In the genomic region with DNA sequence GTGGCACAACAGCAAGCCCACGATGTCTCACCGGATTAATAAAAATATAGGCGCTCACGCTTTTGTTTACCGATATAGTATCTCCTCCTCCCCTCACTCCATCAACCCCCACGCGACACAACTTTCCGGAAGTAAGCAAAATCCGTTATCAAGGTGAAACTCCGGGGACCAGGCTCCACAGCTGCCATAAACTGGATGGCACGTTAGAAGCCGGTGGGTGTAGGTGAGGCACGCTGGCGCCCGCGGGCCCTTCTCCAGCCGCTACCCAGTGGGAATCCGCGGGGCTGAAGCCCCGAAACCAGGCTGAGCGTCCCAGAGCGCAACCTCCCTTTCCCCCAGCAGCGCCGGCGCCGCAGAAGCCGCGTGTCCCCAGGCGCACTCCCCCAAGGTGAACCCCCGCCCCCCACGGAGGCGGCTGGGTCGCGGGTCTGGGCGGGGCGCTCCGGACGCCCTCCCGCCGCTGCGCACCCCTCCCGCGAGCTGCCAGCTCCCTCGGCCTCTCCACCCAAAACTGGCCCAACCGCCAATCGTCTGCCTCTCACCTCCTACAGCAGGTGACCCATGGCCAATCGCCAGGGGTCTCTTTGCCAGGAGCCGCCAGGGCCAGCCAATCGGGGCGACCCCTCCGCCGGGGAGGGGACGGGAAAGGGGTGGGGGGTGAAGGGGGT, we compare ENCODE assay signal across 1 cellular context.
TF ChIP-seq lines count a peak whose summit lies in the region.

No MANE protein-coding gene starts in this region.

TF ChIP-seq in GM12878, 131 proteins besides CTCF, POLR2A, EP300 and RAD21 (continued from another document and continues in another):
- TF ChIP-seq, protein P1, sequence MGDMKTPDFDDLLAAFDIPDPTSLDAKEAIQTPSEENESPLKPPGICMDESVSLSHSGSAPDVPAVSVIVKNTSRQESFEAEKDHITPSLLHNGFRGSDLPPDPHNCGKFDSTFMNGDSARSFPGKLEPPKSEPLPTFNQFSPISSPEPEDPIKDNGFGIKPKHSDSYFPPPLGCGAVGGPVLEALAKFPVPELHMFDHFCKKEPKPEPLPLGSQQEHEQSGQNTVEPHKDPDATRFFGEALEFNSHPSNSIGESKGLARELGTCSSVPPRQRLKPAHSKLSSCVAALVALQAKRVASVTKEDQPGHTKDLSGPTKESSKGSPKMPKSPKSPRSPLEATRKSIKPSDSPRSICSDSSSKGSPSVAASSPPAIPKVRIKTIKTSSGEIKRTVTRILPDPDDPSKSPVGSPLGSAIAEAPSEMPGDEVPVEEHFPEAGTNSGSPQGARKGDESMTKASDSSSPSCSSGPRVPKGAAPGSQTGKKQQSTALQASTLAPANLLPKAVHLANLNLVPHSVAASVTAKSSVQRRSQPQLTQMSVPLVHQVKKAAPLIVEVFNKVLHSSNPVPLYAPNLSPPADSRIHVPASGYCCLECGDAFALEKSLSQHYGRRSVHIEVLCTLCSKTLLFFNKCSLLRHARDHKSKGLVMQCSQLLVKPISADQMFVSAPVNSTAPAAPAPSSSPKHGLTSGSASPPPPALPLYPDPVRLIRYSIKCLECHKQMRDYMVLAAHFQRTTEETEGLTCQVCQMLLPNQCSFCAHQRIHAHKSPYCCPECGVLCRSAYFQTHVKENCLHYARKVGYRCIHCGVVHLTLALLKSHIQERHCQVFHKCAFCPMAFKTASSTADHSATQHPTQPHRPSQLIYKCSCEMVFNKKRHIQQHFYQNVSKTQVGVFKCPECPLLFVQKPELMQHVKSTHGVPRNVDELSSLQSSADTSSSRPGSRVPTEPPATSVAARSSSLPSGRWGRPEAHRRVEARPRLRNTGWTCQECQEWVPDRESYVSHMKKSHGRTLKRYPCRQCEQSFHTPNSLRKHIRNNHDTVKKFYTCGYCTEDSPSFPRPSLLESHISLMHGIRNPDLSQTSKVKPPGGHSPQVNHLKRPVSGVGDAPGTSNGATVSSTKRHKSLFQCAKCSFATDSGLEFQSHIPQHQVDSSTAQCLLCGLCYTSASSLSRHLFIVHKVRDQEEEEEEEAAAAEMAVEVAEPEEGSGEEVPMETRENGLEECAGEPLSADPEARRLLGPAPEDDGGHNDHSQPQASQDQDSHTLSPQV (IDR thresholded peaks at IDR 0.05): no peak
- TF ChIP-seq BCL11A (IDR thresholded peaks at IDR 0.05; ENCODE audit: low read depth, low read length) (no peak), RB1 (IDR thresholded peaks at IDR 0.05; ENCODE audit: borderline replicate concordance) (peak; percentile 75), ZNF384 (IDR thresholded peaks at IDR 0.05; ENCODE audit: borderline replicate concordance, low read depth, low read length) (0 out of 2 replicates have a peak, but pooled peaks have one; percentile 22), ZZZ3 (IDR thresholded peaks at IDR 0.05; ENCODE audit: control insufficient read depth, insufficient read length, low read depth) (no peak), MTA2 (IDR thresholded peaks at IDR 0.05; ENCODE audit: low read depth) (no peak; the same call in 1 of the 2 replicates), LARP7 (IDR thresholded peaks at IDR 0.05) (peak; percentile 74), SRF (IDR thresholded peaks at IDR 0.05; ENCODE audit: low read depth in 2 of 2, low read length in 2 of 2) (no peak), CBFB (IDR thresholded peaks at IDR 0.05; ENCODE audit: low read depth) (peak; percentile 2; the same call in 1 of the 2 replicates), TAF1 (IDR thresholded peaks at IDR 0.05; ENCODE audit: borderline replicate concordance, low read depth, low read length) (peak; percentile 56; the same call in 1 of the 2 replicates), SP1 (IDR thresholded peaks at IDR 0.05; ENCODE audit: low read depth, low read length) (peak; percentile 92), TCF3 (IDR thresholded peaks at IDR 0.05; ENCODE audit: borderline replicate concordance, insufficient read depth, low read depth, low read length) (0 out of 2 replicates have a peak, but pooled peaks have one; percentile 45), ZSCAN29 (IDR thresholded peaks at IDR 0.05) (peak; percentile 18; the same call in 1 of the 2 replicates), RBBP5 (conservative IDR thresholded peaks at IDR 0.05) (no peak), NBN (IDR thresholded peaks at IDR 0.05) (peak; percentile 59), IKZF1 (conservative IDR thresholded peaks at IDR 0.05) (peak; percentile 59), STAT1 (conservative IDR thresholded peaks at IDR 0.05) (0 out of 2 replicates have a peak, but pooled peaks have one; percentile 40), ATF7 (IDR thresholded peaks at IDR 0.05; ENCODE audit: low read depth) (peak; percentile 28; the same call in 1 of the 2 replicates), YBX1 (IDR thresholded peaks at IDR 0.05) (no peak), JUNB (IDR thresholded peaks at IDR 0.05) (no peak), ESRRA (IDR thresholded peaks at IDR 0.05; ENCODE audit: low read length) (0 out of 2 replicates have a peak, but pooled peaks have one; percentile 60), IRF4 (IDR thresholded peaks at IDR 0.05; ENCODE audit: low read depth, low read length) (no peak), MTA3 (IDR thresholded peaks at IDR 0.05; ENCODE audit: borderline replicate concordance, low read length) (no peak), EED (IDR thresholded peaks at IDR 0.05; ENCODE audit: low read depth) (peak; percentile 18; the same call in 1 of the 2 replicates), DPF2 (IDR thresholded peaks at IDR 0.05) (peak; percentile 75)
- TF ChIP-seq, protein P2, sequence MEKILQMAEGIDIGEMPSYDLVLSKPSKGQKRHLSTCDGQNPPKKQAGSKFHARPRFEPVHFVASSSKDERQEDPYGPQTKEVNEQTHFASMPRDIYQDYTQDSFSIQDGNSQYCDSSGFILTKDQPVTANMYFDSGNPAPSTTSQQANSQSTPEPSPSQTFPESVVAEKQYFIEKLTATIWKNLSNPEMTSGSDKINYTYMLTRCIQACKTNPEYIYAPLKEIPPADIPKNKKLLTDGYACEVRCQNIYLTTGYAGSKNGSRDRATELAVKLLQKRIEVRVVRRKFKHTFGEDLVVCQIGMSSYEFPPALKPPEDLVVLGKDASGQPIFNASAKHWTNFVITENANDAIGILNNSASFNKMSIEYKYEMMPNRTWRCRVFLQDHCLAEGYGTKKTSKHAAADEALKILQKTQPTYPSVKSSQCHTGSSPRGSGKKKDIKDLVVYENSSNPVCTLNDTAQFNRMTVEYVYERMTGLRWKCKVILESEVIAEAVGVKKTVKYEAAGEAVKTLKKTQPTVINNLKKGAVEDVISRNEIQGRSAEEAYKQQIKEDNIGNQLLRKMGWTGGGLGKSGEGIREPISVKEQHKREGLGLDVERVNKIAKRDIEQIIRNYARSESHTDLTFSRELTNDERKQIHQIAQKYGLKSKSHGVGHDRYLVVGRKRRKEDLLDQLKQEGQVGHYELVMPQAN (conservative IDR thresholded peaks at IDR 0.05): peak; percentile 91
- TF ChIP-seq, protein P3, sequence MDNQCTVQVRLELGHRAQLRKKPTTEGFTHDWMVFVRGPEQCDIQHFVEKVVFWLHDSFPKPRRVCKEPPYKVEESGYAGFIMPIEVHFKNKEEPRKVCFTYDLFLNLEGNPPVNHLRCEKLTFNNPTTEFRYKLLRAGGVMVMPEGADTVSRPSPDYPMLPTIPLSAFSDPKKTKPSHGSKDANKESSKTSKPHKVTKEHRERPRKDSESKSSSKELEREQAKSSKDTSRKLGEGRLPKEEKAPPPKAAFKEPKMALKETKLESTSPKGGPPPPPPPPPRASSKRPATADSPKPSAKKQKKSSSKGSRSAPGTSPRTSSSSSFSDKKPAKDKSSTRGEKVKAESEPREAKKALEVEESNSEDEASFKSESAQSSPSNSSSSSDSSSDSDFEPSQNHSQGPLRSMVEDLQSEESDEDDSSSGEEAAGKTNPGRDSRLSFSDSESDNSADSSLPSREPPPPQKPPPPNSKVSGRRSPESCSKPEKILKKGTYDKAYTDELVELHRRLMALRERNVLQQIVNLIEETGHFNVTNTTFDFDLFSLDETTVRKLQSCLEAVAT (IDR thresholded peaks at IDR 0.05): peak; percentile 51; the same call in 1 of the 2 replicates
- TF ChIP-seq, protein P4, sequence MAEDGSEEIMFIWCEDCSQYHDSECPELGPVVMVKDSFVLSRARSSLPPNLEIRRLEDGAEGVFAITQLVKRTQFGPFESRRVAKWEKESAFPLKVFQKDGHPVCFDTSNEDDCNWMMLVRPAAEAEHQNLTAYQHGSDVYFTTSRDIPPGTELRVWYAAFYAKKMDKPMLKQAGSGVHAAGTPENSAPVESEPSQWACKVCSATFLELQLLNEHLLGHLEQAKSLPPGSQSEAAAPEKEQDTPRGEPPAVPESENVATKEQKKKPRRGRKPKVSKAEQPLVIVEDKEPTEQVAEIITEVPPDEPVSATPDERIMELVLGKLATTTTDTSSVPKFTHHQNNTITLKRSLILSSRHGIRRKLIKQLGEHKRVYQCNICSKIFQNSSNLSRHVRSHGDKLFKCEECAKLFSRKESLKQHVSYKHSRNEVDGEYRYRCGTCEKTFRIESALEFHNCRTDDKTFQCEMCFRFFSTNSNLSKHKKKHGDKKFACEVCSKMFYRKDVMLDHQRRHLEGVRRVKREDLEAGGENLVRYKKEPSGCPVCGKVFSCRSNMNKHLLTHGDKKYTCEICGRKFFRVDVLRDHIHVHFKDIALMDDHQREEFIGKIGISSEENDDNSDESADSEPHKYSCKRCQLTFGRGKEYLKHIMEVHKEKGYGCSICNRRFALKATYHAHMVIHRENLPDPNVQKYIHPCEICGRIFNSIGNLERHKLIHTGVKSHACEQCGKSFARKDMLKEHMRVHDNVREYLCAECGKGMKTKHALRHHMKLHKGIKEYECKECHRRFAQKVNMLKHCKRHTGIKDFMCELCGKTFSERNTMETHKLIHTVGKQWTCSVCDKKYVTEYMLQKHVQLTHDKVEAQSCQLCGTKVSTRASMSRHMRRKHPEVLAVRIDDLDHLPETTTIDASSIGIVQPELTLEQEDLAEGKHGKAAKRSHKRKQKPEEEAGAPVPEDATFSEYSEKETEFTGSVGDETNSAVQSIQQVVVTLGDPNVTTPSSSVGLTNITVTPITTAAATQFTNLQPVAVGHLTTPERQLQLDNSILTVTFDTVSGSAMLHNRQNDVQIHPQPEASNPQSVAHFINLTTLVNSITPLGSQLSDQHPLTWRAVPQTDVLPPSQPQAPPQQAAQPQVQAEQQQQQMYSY (CRISPR knock-in tag; IDR thresholded peaks at IDR 0.05): no peak
- TF ChIP-seq, protein P5, sequence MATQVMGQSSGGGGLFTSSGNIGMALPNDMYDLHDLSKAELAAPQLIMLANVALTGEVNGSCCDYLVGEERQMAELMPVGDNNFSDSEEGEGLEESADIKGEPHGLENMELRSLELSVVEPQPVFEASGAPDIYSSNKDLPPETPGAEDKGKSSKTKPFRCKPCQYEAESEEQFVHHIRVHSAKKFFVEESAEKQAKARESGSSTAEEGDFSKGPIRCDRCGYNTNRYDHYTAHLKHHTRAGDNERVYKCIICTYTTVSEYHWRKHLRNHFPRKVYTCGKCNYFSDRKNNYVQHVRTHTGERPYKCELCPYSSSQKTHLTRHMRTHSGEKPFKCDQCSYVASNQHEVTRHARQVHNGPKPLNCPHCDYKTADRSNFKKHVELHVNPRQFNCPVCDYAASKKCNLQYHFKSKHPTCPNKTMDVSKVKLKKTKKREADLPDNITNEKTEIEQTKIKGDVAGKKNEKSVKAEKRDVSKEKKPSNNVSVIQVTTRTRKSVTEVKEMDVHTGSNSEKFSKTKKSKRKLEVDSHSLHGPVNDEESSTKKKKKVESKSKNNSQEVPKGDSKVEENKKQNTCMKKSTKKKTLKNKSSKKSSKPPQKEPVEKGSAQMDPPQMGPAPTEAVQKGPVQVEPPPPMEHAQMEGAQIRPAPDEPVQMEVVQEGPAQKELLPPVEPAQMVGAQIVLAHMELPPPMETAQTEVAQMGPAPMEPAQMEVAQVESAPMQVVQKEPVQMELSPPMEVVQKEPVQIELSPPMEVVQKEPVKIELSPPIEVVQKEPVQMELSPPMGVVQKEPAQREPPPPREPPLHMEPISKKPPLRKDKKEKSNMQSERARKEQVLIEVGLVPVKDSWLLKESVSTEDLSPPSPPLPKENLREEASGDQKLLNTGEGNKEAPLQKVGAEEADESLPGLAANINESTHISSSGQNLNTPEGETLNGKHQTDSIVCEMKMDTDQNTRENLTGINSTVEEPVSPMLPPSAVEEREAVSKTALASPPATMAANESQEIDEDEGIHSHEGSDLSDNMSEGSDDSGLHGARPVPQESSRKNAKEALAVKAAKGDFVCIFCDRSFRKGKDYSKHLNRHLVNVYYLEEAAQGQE (IDR thresholded peaks at IDR 0.05; ENCODE audit: low read depth, low read length): 0 out of 2 replicates have a peak, but pooled peaks have one; percentile 19
- TF ChIP-seq, protein P6, sequence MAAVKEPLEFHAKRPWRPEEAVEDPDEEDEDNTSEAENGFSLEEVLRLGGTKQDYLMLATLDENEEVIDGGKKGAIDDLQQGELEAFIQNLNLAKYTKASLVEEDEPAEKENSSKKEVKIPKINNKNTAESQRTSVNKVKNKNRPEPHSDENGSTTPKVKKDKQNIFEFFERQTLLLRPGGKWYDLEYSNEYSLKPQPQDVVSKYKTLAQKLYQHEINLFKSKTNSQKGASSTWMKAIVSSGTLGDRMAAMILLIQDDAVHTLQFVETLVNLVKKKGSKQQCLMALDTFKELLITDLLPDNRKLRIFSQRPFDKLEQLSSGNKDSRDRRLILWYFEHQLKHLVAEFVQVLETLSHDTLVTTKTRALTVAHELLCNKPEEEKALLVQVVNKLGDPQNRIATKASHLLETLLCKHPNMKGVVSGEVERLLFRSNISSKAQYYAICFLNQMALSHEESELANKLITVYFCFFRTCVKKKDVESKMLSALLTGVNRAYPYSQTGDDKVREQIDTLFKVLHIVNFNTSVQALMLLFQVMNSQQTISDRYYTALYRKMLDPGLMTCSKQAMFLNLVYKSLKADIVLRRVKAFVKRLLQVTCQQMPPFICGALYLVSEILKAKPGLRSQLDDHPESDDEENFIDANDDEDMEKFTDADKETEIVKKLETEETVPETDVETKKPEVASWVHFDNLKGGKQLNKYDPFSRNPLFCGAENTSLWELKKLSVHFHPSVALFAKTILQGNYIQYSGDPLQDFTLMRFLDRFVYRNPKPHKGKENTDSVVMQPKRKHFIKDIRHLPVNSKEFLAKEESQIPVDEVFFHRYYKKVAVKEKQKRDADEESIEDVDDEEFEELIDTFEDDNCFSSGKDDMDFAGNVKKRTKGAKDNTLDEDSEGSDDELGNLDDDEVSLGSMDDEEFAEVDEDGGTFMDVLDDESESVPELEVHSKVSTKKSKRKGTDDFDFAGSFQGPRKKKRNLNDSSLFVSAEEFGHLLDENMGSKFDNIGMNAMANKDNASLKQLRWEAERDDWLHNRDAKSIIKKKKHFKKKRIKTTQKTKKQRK (IDR thresholded peaks at IDR 0.05; ENCODE audit: low read depth, low read length): no peak
- TF ChIP-seq, protein P7, sequence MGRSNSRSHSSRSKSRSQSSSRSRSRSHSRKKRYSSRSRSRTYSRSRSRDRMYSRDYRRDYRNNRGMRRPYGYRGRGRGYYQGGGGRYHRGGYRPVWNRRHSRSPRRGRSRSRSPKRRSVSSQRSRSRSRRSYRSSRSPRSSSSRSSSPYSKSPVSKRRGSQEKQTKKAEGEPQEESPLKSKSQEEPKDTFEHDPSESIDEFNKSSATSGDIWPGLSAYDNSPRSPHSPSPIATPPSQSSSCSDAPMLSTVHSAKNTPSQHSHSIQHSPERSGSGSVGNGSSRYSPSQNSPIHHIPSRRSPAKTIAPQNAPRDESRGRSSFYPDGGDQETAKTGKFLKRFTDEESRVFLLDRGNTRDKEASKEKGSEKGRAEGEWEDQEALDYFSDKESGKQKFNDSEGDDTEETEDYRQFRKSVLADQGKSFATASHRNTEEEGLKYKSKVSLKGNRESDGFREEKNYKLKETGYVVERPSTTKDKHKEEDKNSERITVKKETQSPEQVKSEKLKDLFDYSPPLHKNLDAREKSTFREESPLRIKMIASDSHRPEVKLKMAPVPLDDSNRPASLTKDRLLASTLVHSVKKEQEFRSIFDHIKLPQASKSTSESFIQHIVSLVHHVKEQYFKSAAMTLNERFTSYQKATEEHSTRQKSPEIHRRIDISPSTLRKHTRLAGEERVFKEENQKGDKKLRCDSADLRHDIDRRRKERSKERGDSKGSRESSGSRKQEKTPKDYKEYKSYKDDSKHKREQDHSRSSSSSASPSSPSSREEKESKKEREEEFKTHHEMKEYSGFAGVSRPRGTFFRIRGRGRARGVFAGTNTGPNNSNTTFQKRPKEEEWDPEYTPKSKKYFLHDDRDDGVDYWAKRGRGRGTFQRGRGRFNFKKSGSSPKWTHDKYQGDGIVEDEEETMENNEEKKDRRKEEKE (IDR thresholded peaks at IDR 0.05): no peak
